ENCODE assay signal across 1 cellular context in genomic region chr4:87100093-87100634, GRCh38.
TF ChIP-seq lines count a peak whose summit lies in the region.

No MANE protein-coding gene starts in this region.

TF ChIP-seq in K562, 482 proteins besides CTCF, POLR2A, EP300 and RAD21 (continued from another document):
- TF ChIP-seq PRDM10 (IDR thresholded peaks at IDR 0.05; ENCODE audit: partially characterized antibody), result peak; percentile 16
TF ChIP-seq in K562: peak in this region for 1.
